In the genomic region with DNA sequence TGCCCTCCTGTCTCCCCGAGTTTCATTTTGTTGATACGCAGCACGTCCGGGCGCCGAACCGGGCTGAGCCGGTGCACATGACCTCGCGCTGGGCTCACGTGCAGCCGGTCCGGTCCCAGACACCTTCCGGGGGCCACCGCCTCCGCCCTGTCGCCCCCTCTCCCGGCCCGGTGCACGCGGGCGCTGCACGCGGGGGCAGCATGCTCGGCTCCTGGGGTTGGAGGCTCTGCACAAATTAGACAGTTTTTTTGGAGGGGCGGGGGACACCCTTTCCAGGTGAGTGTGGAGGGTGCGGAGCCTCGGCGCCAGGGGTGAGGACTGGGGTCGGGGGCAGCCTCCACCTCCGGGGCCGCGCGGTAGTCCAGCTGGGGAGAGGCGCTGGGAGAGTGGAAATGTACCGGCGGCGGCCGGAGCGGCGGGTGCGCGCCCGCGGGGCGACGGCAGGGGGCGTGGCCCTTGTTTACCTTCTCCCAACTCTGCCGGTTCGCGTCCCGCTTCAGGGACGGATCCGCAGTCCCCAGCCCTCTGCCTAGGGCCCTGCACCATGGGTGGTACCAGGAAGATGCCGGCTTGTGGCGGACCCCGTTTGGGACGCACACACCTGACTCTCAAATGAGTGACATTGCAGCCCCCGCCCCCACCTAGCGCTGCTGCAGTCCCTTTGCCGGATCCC, we compare ENCODE assay signal across 8 cellular contexts. TPM values are rescaled to one million over a fixed set of nuclear protein-coding genes. Genes with fewer than 3 reads are reported as not detected.
DNase-seq lines count a peak whose midpoint lies in the region; ATAC-seq and TF ChIP-seq lines count a peak whose summit lies in the region.

No MANE protein-coding gene starts in this region.

- peaks cover 4% of the 10 kb centered on the region for H3K36me3 ChIP-seq in NT2/D1 (ENCODE audit: insufficient read depth, insufficient read length, low read length)
- no peaks in the 10 kb centered on the region for H3K36me3 ChIP-seq in fibroblast of lung (ENCODE audit: control insufficient read depth, insufficient read depth, low read length)

- no peak overlapping the region for H3K27ac Mint-ChIP-seq in activated T-cell treated with anti-CD3 and anti-CD28 coated beads, Interleukin-2, amount 50 U/mL, for 72 hours
- H3K27ac Mint-ChIP-seq in naive thymus-derived CD8-positive, alpha-beta T cell, result peak overlapping the region in 9 of 10 donors; percentile 93 to 100 (median 96)
- H3K27ac Mint-ChIP-seq in stimulated activated naive CD8-positive, alpha-beta T cell treated with anti-CD3 and anti-CD28 coated beads, Interleukin-15, amount 100 ng/mL, for 72 hours, result peak overlapping the region; percentile 95 to 98

- peaks cover 45% of the 10 kb centered on the region for H3K79me2 ChIP-seq in fibroblast of lung (ENCODE audit: control insufficient read depth, insufficient read depth, low read length)

- H3K4me2 ChIP-seq in fibroblast of lung (ENCODE audit: extremely low read depth, insufficient read depth, low read length), result no peak overlapping the region

- DNase-seq in AG08395 (ENCODE audit: low spot score) (peak; percentile 69), NT2/D1 (ENCODE audit: low read depth, low spot score) (peak; percentile 49), fibroblast of lung (ENCODE audit: low read depth in 2 of 2) (peak in 1 of 2 donors; percentile 37)
- DNase-seq in activated T-cell treated with anti-CD3 and anti-CD28 coated beads, Interleukin-2, amount 50 U/mL, for 72 hours, result peak; percentile 81 to 83
- peak; percentile 44 to 78 (median 60) for DNase-seq in naive thymus-derived CD8-positive, alpha-beta T cell
- DNase-seq in stimulated activated naive CD8-positive, alpha-beta T cell treated with anti-CD3 and anti-CD28 coated beads, Interleukin-15, amount 100 ng/mL, for 72 hours, result peak; percentile 88 to 89

- ATAC-seq in GM18520 (IDR thresholded peaks at IDR 0.05; ENCODE audit: unreplicated experiment), result peak; percentile 27
- peak; percentile 28 for ATAC-seq in HG03135 (IDR thresholded peaks at IDR 0.05; ENCODE audit: unreplicated experiment)
- peak; percentile 32 to 33 for ATAC-seq in activated T-cell treated with anti-CD3 and anti-CD28 coated beads, Interleukin-2, amount 50 U/mL, for 72 hours (replicated peaks in 1 of 2)
- ATAC-seq in naive thymus-derived CD8-positive, alpha-beta T cell, result peak; percentile 2 to 8
- peak; percentile 67 for ATAC-seq in stimulated activated naive CD8-positive, alpha-beta T cell treated with anti-CD3 and anti-CD28 coated beads, Interleukin-15, amount 100 ng/mL, for 72 hours

- peak overlapping the region; percentile 91 to 99 for H3K4me3 Mint-ChIP-seq in activated T-cell treated with anti-CD3 and anti-CD28 coated beads, Interleukin-2, amount 50 U/mL, for 72 hours
- H3K4me3 Mint-ChIP-seq in naive thymus-derived CD8-positive, alpha-beta T cell, result peak overlapping the region; percentile 91 to 100 (median 95)
- peak overlapping the region; percentile 93 to 94 for H3K4me3 Mint-ChIP-seq in stimulated activated naive CD8-positive, alpha-beta T cell treated with anti-CD3 and anti-CD28 coated beads, Interleukin-15, amount 100 ng/mL, for 72 hours

- POLR2A ChIA-PET in naive thymus-derived CD8-positive, alpha-beta T cell (lab: Charles Lee), result interaction anchor here (0.6 to 7.7 kb wide), 29 partner anchors 10 to 558 kb away, joined by 3 to 137 read pairs (median 7); a partner anchor contains a TSS

- H3K27me3 Mint-ChIP-seq in activated T-cell treated with anti-CD3 and anti-CD28 coated beads, Interleukin-2, amount 50 U/mL, for 72 hours (ENCODE audit: low read depth), result peaks cover 9% of the 10 kb centered on the region
- H3K27me3 Mint-ChIP-seq in naive thymus-derived CD8-positive, alpha-beta T cell, result no peaks in the 10 kb centered on the region
- H3K27me3 Mint-ChIP-seq in stimulated activated naive CD8-positive, alpha-beta T cell treated with anti-CD3 and anti-CD28 coated beads, Interleukin-15, amount 100 ng/mL, for 72 hours, result no peaks in the 10 kb centered on the region

- peaks cover 3 to 5% of the 10 kb centered on the region in 2 donors for H3K36me3 Mint-ChIP-seq in activated T-cell treated with anti-CD3 and anti-CD28 coated beads, Interleukin-2, amount 50 U/mL, for 72 hours (ENCODE audit: insufficient read depth in 2 of 2)
- peaks cover 0 to 5% (median 2%) of the 10 kb centered on the region in 3 donors for H3K36me3 Mint-ChIP-seq in naive thymus-derived CD8-positive, alpha-beta T cell

- H3K4me3 ChIP-seq in NT2/D1 (ENCODE audit: insufficient read length, low read depth) (peak overlapping the region; percentile 83), fibroblast of lung (replicated peaks in 1 of 4; ENCODE audit: control extremely low read depth in 1 of 4, insufficient read depth in 1 of 4, low read depth in 3 of 4, low read length in 4 of 4) (peak overlapping the region; percentile 70 to 94 (median 77))

- H3K9me3 Mint-ChIP-seq in activated T-cell treated with anti-CD3 and anti-CD28 coated beads, Interleukin-2, amount 50 U/mL, for 72 hours, result no peaks in the 10 kb centered on the region
- no peaks in the 10 kb centered on the region for H3K9me3 Mint-ChIP-seq in naive thymus-derived CD8-positive, alpha-beta T cell
- H3K9me3 Mint-ChIP-seq in stimulated activated naive CD8-positive, alpha-beta T cell treated with anti-CD3 and anti-CD28 coated beads, Interleukin-15, amount 100 ng/mL, for 72 hours, result no peaks in the 10 kb centered on the region

- TF ChIP-seq CTCF in fibroblast of lung (conservative IDR thresholded peaks at IDR 0.05 in 1 of 2, IDR thresholded peaks at IDR 0.05 in 1 of 2; ENCODE audit: low read depth in 1 of 2, low read length in 2 of 2), result peak in 1 of 2 donors; percentile 33

- peak overlapping the region; percentile 68 for H3K27ac ChIP-seq in fibroblast of lung (ENCODE audit: insufficient read depth, low read length)

- no peak overlapping the region for H2AFZ ChIP-seq in fibroblast of lung (ENCODE audit: low read length)

- H3K4me1 ChIP-seq in NT2/D1 (ENCODE audit: insufficient read depth, insufficient read length), result peaks cover 11% of the 10 kb centered on the region
- peaks cover 24% of the 10 kb centered on the region for H3K4me1 ChIP-seq in fibroblast of lung (ENCODE audit: control insufficient read depth, extremely low read depth, insufficient read depth, low read length)

- peaks cover 53% of the 10 kb centered on the region for H3K4me1 Mint-ChIP-seq in activated T-cell treated with anti-CD3 and anti-CD28 coated beads, Interleukin-2, amount 50 U/mL, for 72 hours (ENCODE audit: low read depth)
- peaks cover 33 to 49% (median 47%) of the 10 kb centered on the region in 4 donors for H3K4me1 Mint-ChIP-seq in naive thymus-derived CD8-positive, alpha-beta T cell
- H3K4me1 Mint-ChIP-seq in stimulated activated naive CD8-positive, alpha-beta T cell treated with anti-CD3 and anti-CD28 coated beads, Interleukin-15, amount 100 ng/mL, for 72 hours, result peaks cover 49% of the 10 kb centered on the region

- H3K9me3 ChIP-seq in NT2/D1 (ENCODE audit: insufficient read depth, low read length) (no peaks in the 10 kb centered on the region), fibroblast of lung (ENCODE audit: control insufficient read depth, insufficient read depth, low read depth, low read length) (no peaks in the 10 kb centered on the region)

- H3K9ac ChIP-seq in NT2/D1 (ENCODE audit: insufficient read length, low read depth), result peak overlapping the region; percentile 91
- peak overlapping the region; percentile 80 for H3K9ac ChIP-seq in fibroblast of lung (ENCODE audit: insufficient read depth, low read length)

- no peaks in the 10 kb centered on the region for H4K20me1 ChIP-seq in fibroblast of lung (ENCODE audit: control insufficient read depth, extremely low read depth, insufficient read depth, low read length)

- H3K27me3 ChIP-seq in NT2/D1 (ENCODE audit: insufficient read depth, insufficient read length) (no peaks in the 10 kb centered on the region), fibroblast of lung (ENCODE audit: control insufficient read depth, insufficient read depth, low read length) (no peaks in the 10 kb centered on the region)

RNA-seq across cellular contexts. Expression of a gene that starts 1.1 kb away (rescaled TPM):
- 10 to 100 TPM; 87.0 to 88.8 TPM for total RNA-seq in activated T-cell treated with anti-CD3 and anti-CD28 coated beads, Interleukin-2, amount 50 U/mL, for 72 hours
- total RNA-seq in fibroblast of lung, result 23.6 and 45.9 TPM in 2 replicates
- 10.0 and 20.2 TPM in 2 replicates for polyA plus RNA-seq in fibroblast of lung
- 11.7 and 22.0 TPM in 2 replicates for polyA plus RNA-seq in fibroblast of lung (2012)
- polyA minus RNA-seq in fibroblast of lung (ENCODE audit: low replicate concordance), result 24.2 and 55.5 TPM in 2 replicates
- 100 to 1,000 TPM; 262 TPM for total RNA-seq in naive thymus-derived CD8-positive, alpha-beta T cell
- polyA plus RNA-seq in naive thymus-derived CD8-positive, alpha-beta T cell, result 10 to 100 TPM; 24.3 to 38.9 (median 24.9) TPM

Comparison
In these comparisons a context has a peak if more than half of its experiments do, and no peak if none do; other contexts are left out.
1. ATAC-seq: peak in every context shown above with its lines; median percentile 67 in stimulated activated naive CD8-positive, alpha-beta T cell treated with anti-CD3 and anti-CD28 coated beads, Interleukin-15, amount 100 ng/mL, for 72 hours; 32 in activated T-cell treated with anti-CD3 and anti-CD28 coated beads, Interleukin-2, amount 50 U/mL, for 72 hours; 28 in HG03135; 27 in GM18520; 5 in naive thymus-derived CD8-positive, alpha-beta T cell.